ENCODE assay signal across 17 cellular contexts in the genomic region with DNA sequence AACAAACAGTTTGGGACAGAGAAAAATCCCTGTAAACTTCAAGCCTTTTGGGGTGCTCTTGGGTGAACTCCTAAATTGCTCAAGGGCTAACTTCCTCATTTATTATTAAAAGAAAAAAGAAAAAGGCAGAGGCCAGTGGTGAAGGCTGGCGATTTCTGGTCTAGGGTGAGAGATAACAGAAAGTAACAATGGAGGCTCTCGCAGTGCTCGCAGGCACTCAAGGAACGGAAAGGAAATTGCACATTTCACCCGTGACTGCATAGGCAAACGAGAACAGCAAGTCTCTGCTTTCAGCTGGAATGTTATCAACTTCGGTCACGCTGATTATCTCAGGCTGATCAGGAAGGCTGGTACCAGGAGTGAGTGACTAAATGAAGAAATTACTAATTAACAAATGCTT.
DNase-seq lines count a peak whose midpoint lies in the region; ATAC-seq, FAIRE-seq and TF ChIP-seq lines count a peak whose summit lies in the region.
"Had no signal": no experiment of that assay in that cellular context is flagged by ENCODE, and none has a peak within 500 bp of the region (broad histone marks: within the 10 kb centered on the region; RNA-seq: fewer than 3 reads in every experiment).

No MANE protein-coding gene starts in this region.

- no TSS peak for BruUV-seq in HepG2 (replicated peaks; lab: Mats Ljungman, UMichigan)

- TF ChIP-seq EP300 in HepG2 (IDR thresholded peaks at IDR 0.05; ENCODE audit: low read depth in 2 of 2, low read length in 2 of 2) (no peak), HepG2 (CRISPR knock-in tag; IDR thresholded peaks at IDR 0.05; ENCODE audit: borderline replicate concordance) (no peak)

- in situ Hi-C loops in HepG2 (cut with HindIII; ENCODE audit: extremely low pct_ligation_motif_present, low pct_unique_long_range_greater_than_20kb): no loop called here

- H3K9ac ChIP-seq in liver (ENCODE audit: low read depth in 1 of 2, low read length in 2 of 2) (no peak overlapping the region), HepG2 (ENCODE audit: insufficient read depth, low read depth, low read length) (no peak overlapping the region)

- H3K36me3 Mint-ChIP-seq in activated naive CD8-positive, alpha-beta T cell treated with anti-CD3 and anti-CD28 coated beads, Interleukin-2, amount 50 U/mL, for 24 hours (ENCODE audit: low read depth): no peaks in the 10 kb centered on the region
- H3K36me3 Mint-ChIP-seq: activated naive CD8-positive, alpha-beta T cell treated with anti-CD3 and anti-CD28 coated beads for 36 hours had no signal

- no peak overlapping the region for H3K4me3 Mint-ChIP-seq in activated naive CD8-positive, alpha-beta T cell treated with anti-CD3 and anti-CD28 coated beads, Interleukin-2, amount 50 U/mL, for 24 hours
- H3K4me3 Mint-ChIP-seq: activated naive CD8-positive, alpha-beta T cell treated with anti-CD3 and anti-CD28 coated beads for 36 hours; neural crest cell; stimulated activated naive CD8-positive, alpha-beta T cell treated with anti-CD3 and anti-CD28 coated beads, Interleukin-15, Interleukin-2, amounts not matched to agents 100 ng/mL and 50 ng/mL, for 24 hours; T-helper 1 cell treated with Interleukin-12 subunit alpha and Interleukin-12 subunit beta and Interleukin-4 antibody, amounts not matched to agents 30 μg/mL and 1 μg/mL, for 36 hours had no signal

- POLR2A ChIA-PET in HepG2 (lab: Yijun Ruan, JAX): no interaction called here

- no peak for DNase-seq in HepG2 (ENCODE audit: low spot score)
- peak in 3 of 4 donors; percentile 39 to 70 (median 44) for DNase-seq in body of pancreas
- DNase-seq in left kidney (ENCODE audit: low read depth, low spot score): peak; percentile 43
- DNase-seq in aorta: peak; percentile 26 to 37
- no peak for DNase-seq in activated naive CD8-positive, alpha-beta T cell treated with anti-CD3 and anti-CD28 coated beads, Interleukin-2, amount 50 U/mL, for 24 hours
- no peak for DNase-seq in breast epithelium (ENCODE audit: low spot score in 2 of 2)
- no peak for DNase-seq in activated naive CD4-positive, alpha-beta T cell treated with Interleukin-2 at 50 U/mL for 16 hours
- DNase-seq: activated CD4-positive, alpha-beta T cell treated with anti-CD3 and anti-CD28 coated beads for 4 hours; activated naive CD8-positive, alpha-beta T cell treated with anti-CD3 and anti-CD28 coated beads for 36 hours; GOT3; NCI-H146 had no signal

- H3K9me3 ChIP-seq in liver (ENCODE audit: control insufficient read depth in 4 of 4, low read length in 3 of 4): no peaks in the 10 kb centered on the region
- H3K9me3 ChIP-seq in HepG2 (ENCODE audit: low read length): no peaks in the 10 kb centered on the region
- no peaks in the 10 kb centered on the region for H3K9me3 ChIP-seq in body of pancreas
- no peaks in the 10 kb centered on the region for H3K9me3 ChIP-seq in aorta (ENCODE audit: control insufficient read depth, low read length)
- no peaks in the 10 kb centered on the region for H3K9me3 ChIP-seq in breast epithelium

- no peak for ATAC-seq in HepG2
- peak; percentile 68 for ATAC-seq in body of pancreas
- ATAC-seq in aorta (ENCODE audit: low FRiP score): no peak
- no peak for ATAC-seq in activated naive CD8-positive, alpha-beta T cell treated with anti-CD3 and anti-CD28 coated beads, Interleukin-2, amount 50 U/mL, for 24 hours

- H3K4me2 ChIP-seq in HepG2 (ENCODE audit: low read depth, low read length): no peak overlapping the region

- H3K4me1 Mint-ChIP-seq in activated naive CD8-positive, alpha-beta T cell treated with anti-CD3 and anti-CD28 coated beads, Interleukin-2, amount 50 U/mL, for 24 hours: no peaks in the 10 kb centered on the region
- H3K4me1 Mint-ChIP-seq: activated naive CD8-positive, alpha-beta T cell treated with anti-CD3 and anti-CD28 coated beads for 36 hours; neural crest cell had no signal

- TF ChIP-seq CTCF in liver (IDR thresholded peaks at IDR 0.05; ENCODE audit: low read depth, low read length, missing input control) (no peak), HepG2 (CRISPR knock-in tag; IDR thresholded peaks at IDR 0.05) (no peak), body of pancreas (IDR thresholded peaks at IDR 0.05) (no peak), breast epithelium (IDR thresholded peaks at IDR 0.05) (no peak)

- no peak for TF ChIP-seq RAD21 in liver (IDR thresholded peaks at IDR 0.05)
- TF ChIP-seq RAD21 in HepG2 (CRISPR knock-in tag; IDR thresholded peaks at IDR 0.05): no peak

- TF ChIP-seq POLR2A in HepG2 (IDR thresholded peaks at IDR 0.05; ENCODE audit: insufficient read depth in 1 of 2, low read depth in 2 of 2, low read length in 2 of 2) (no peak), body of pancreas (IDR thresholded peaks at IDR 0.05) (no peak), breast epithelium (IDR thresholded peaks at IDR 0.05) (no peak)

- H2AFZ ChIP-seq in HepG2 (ENCODE audit: low read length): no peak overlapping the region

- H4K20me1 ChIP-seq in HepG2 (ENCODE audit: insufficient read depth, low read length): no peaks in the 10 kb centered on the region

- H3K9me3 Mint-ChIP-seq in activated naive CD8-positive, alpha-beta T cell treated with anti-CD3 and anti-CD28 coated beads, Interleukin-2, amount 50 U/mL, for 24 hours: no peaks in the 10 kb centered on the region
- H3K9me3 Mint-ChIP-seq: activated naive CD8-positive, alpha-beta T cell treated with anti-CD3 and anti-CD28 coated beads for 36 hours; neural crest cell; stimulated activated naive CD8-positive, alpha-beta T cell treated with anti-CD3 and anti-CD28 coated beads, Interleukin-15, Interleukin-2, amounts not matched to agents 100 ng/mL and 50 ng/mL, for 24 hours; T-helper 1 cell treated with Interleukin-12 subunit alpha and Interleukin-12 subunit beta and Interleukin-4 antibody, amounts not matched to agents 30 μg/mL and 1 μg/mL, for 36 hours had no signal

- CTCF ChIA-PET in HepG2 (lab: Yijun Ruan, JAX; ENCODE audit: low intra/inter-chr PET ratio, low total read pairs): no interaction called here

- FAIRE-seq in HepG2 (lab: Jason Lieb, UNC): no peak

- no peaks in the 10 kb centered on the region for H3K36me3 ChIP-seq in liver (ENCODE audit: control insufficient read depth in 4 of 4, insufficient read depth in 3 of 4, low read depth in 1 of 4, low read length in 3 of 4)
- no peaks in the 10 kb centered on the region for H3K36me3 ChIP-seq in HepG2 (replicated peaks in 1 of 2; ENCODE audit: control insufficient read depth in 1 of 2, insufficient read depth in 2 of 2, low read length in 2 of 2)
- no peaks in the 10 kb centered on the region for H3K36me3 ChIP-seq in body of pancreas (replicated peaks in 1 of 2; ENCODE audit: insufficient read depth in 1 of 2, low read depth in 2 of 2)
- no peaks in the 10 kb centered on the region for H3K36me3 ChIP-seq in aorta (ENCODE audit: control insufficient read depth in 1 of 2, insufficient read depth in 2 of 2, low read length in 1 of 2)
- H3K36me3 ChIP-seq in breast epithelium: no peaks in the 10 kb centered on the region

- H3K27ac ChIP-seq in liver (ENCODE audit: low read depth in 1 of 2, low read length in 2 of 2) (peak overlapping the region; percentile 25 to 63), HepG2 (ENCODE audit: extremely low read length, insufficient read depth, low read length) (no peak overlapping the region), body of pancreas (peak overlapping the region in 2 of 4 donors; percentile 26 to 66), aorta (ENCODE audit: low read depth in 1 of 2, low read length in 2 of 2) (no peak overlapping the region), breast epithelium (no peak overlapping the region)

- no peaks in the 10 kb centered on the region for H3K27me3 Mint-ChIP-seq in activated naive CD8-positive, alpha-beta T cell treated with anti-CD3 and anti-CD28 coated beads, Interleukin-2, amount 50 U/mL, for 24 hours
- H3K27me3 Mint-ChIP-seq: activated naive CD8-positive, alpha-beta T cell treated with anti-CD3 and anti-CD28 coated beads for 36 hours; stimulated activated naive CD8-positive, alpha-beta T cell treated with anti-CD3 and anti-CD28 coated beads, Interleukin-15, Interleukin-2, amounts not matched to agents 100 ng/mL and 50 ng/mL, for 24 hours had no signal

- H3K4me1 ChIP-seq in liver (ENCODE audit: control insufficient read depth in 4 of 4, insufficient read depth in 4 of 4, low read length in 3 of 4) (peaks cover 10 to 57% (median 31%) of the 10 kb centered on the region in 4 donors), HepG2 (ENCODE audit: insufficient read depth, low read length) (peaks cover 30% of the 10 kb centered on the region), body of pancreas (peaks cover 56% of the 10 kb centered on the region), aorta (ENCODE audit: control insufficient read depth in 1 of 2, insufficient read depth in 2 of 2, low read length in 2 of 2) (no peaks in the 10 kb centered on the region), breast epithelium (no peaks in the 10 kb centered on the region)

- no peak overlapping the region for H3K27ac Mint-ChIP-seq in activated naive CD8-positive, alpha-beta T cell treated with anti-CD3 and anti-CD28 coated beads, Interleukin-2, amount 50 U/mL, for 24 hours
- H3K27ac Mint-ChIP-seq: activated naive CD8-positive, alpha-beta T cell treated with anti-CD3 and anti-CD28 coated beads for 36 hours; stimulated activated naive CD8-positive, alpha-beta T cell treated with anti-CD3 and anti-CD28 coated beads, Interleukin-15, Interleukin-2, amounts not matched to agents 100 ng/mL and 50 ng/mL, for 24 hours; T-helper 1 cell treated with Interleukin-12 subunit alpha and Interleukin-12 subunit beta and Interleukin-4 antibody, amounts not matched to agents 30 μg/mL and 1 μg/mL, for 36 hours had no signal

- no peaks in the 10 kb centered on the region for H3K27me3 ChIP-seq in liver (ENCODE audit: control insufficient read depth in 4 of 4, insufficient read depth in 4 of 4, low read length in 3 of 4)
- 0 out of 5 replicates have a peak, but pooled peaks cover 0 to under 1% of the 10 kb centered on the region in 2 experiments for H3K27me3 ChIP-seq in HepG2 (ENCODE audit: control insufficient read depth in 1 of 2, insufficient read depth in 2 of 2, low read length in 2 of 2)
- no peaks in the 10 kb centered on the region for H3K27me3 ChIP-seq in body of pancreas
- H3K27me3 ChIP-seq in aorta (ENCODE audit: control insufficient read depth in 1 of 2, insufficient read depth in 2 of 2, low read length in 1 of 2): no peaks in the 10 kb centered on the region
- H3K27me3 ChIP-seq in breast epithelium: no peaks in the 10 kb centered on the region

- H3K79me2 ChIP-seq in HepG2 (ENCODE audit: insufficient read depth, low read length): no peaks in the 10 kb centered on the region

- intact Hi-C loops in HepG2 (cut with micrococcal nuclease; ENCODE audit: unreplicated experiment): no loop called here
- intact Hi-C loops in body of pancreas (cut with DNase I): no loop called here
- intact Hi-C loops in aorta (cut with DNase I): no loop called here
- intact Hi-C loops in breast epithelium (cut with DNase I; ENCODE audit: low total_unique reads): no loop called here

- WGBS in liver: 59% methylated on average over 8 of the region's 8 CpGs
- WGBS in HepG2 (ENCODE audit: low lambda C conversion rate): 56% methylated on average over 8 of the region's 8 CpGs
- WGBS in body of pancreas, 2 donors: 13 to 16% methylated on average over 8 of the region's 8 CpGs
- WGBS in aorta, 2 donors: 82 to 88% methylated on average over 8 of the region's 8 CpGs

- H3K4me3 ChIP-seq in liver (ENCODE audit: low read depth in 1 of 3, low read length in 3 of 3): no peak overlapping the region
- H3K4me3 ChIP-seq in HepG2 (replicated peaks in 1 of 3; ENCODE audit: insufficient read depth in 1 of 3, low read depth in 2 of 3, low read length in 3 of 3): no peak overlapping the region
- no peak overlapping the region for H3K4me3 ChIP-seq in body of pancreas
- H3K4me3 ChIP-seq in aorta (ENCODE audit: low read length in 2 of 2): no peak overlapping the region
- H3K4me3 ChIP-seq in breast epithelium: no peak overlapping the region
- H3K4me3 ChIP-seq: lung, skin epidermis had no signal

Comparison
In these comparisons a context has a peak if more than half of its experiments do, and no peak if none do; other contexts are left out.
1. H3K27ac ChIP-seq: peak in liver (2 of 2); none in HepG2 (single experiment), aorta (0 of 2) and breast epithelium (0 of 2).
2. DNase-seq: peak in body of pancreas (3 of 4), left kidney (single experiment) and aorta (2 of 2); none in HepG2 (single experiment), activated naive CD8-positive, alpha-beta T cell treated with anti-CD3 and anti-CD28 coated beads, Interleukin-2, amount 50 U/mL, for 24 hours (single experiment), breast epithelium (0 of 2) and activated naive CD4-positive, alpha-beta T cell treated with Interleukin-2 at 50 U/mL for 16 hours (single experiment).